ENCODE assay signal across 26 cellular contexts in genomic region chr10:97733256-97733655, GRCh38. TPM values are rescaled to one million over a fixed set of nuclear protein-coding genes. Genes with fewer than 3 reads are reported as not detected.
"Had no signal": no experiment of that assay in that cellular context is flagged by ENCODE, and none has a peak within 500 bp of the region (broad histone marks: within the 10 kb centered on the region; RNA-seq: fewer than 3 reads in every experiment).

No MANE protein-coding gene starts in this region.

- DNase-seq: naive thymus-derived CD4-positive, alpha-beta T cell; natural killer cell; occipital lobe; right cardiac atrium; sigmoid colon; small intestine; stimulated activated CD4-positive, alpha-beta T cell treated with anti-CD3 and anti-CD28 coated beads, Interleukin-15, amount 100 ng/mL, for 24 hours; stimulated activated CD4-positive, alpha-beta T cell treated with anti-CD3 and anti-CD28 coated beads, Interleukin-2, amount 100 ng/mL, for 24 hours; stimulated activated CD4-positive, alpha-beta T cell treated with anti-CD3 and anti-CD28 coated beads, Interleukin-2, amount 100 ng/mL, for 48 hours; stimulated activated CD4-positive, alpha-beta T cell treated with anti-CD3 and anti-CD28 coated beads, Interleukin-4, amount 100 ng/mL, for 24 hours; stimulated activated naive B cell treated with anti-CD40 and anti-IgM and Interleukin-4, amounts not matched to agents 10 μg/mL and 1 μg/mL and 100 μg/mL, for 72 hours; stimulated activated naive CD4-positive, alpha-beta T cell treated with Interleukin-2 at 50 U/mL for 16 hours; stomach; thyroid gland; transverse colon; upper lobe of right lung; uterus had no signal

- H3K27ac ChIP-seq: neural progenitor cell, ovary, parathyroid adenoma, prostate gland, right lobe of liver, sigmoid colon, stomach, thoracic aorta, thyroid gland, transverse colon, upper lobe of right lung, uterus had no signal

- ATAC-seq: naive thymus-derived CD4-positive, alpha-beta T cell; natural killer cell; right cardiac atrium; right lobe of liver; stimulated activated effector memory CD8-positive, alpha-beta T cell treated with anti-CD3 and anti-CD28 coated beads, Interleukin-12 subunit alpha, Interleukin-12 subunit beta, amount 100 ng/mL, for 72 hours; stimulated activated naive B cell treated with anti-CD40 and anti-IgM and Interleukin-4, amounts not matched to agents 10 μg/mL and 1 μg/mL and 100 μg/mL, for 72 hours; upper lobe of right lung had no signal

- H3K4me2 ChIP-seq: neural progenitor cell had no signal

- H3K36me3 ChIP-seq: neural progenitor cell, ovary, prostate gland, right lobe of liver, sigmoid colon, stomach, thoracic aorta, thyroid gland, transverse colon, upper lobe of right lung, uterus had no signal

- H3K9me3 ChIP-seq: ovary, prostate gland, right lobe of liver, sigmoid colon, stomach, thoracic aorta, thyroid gland, transverse colon, upper lobe of right lung, uterus had no signal

- H3K4me3 ChIP-seq: neural progenitor cell, ovary, prostate gland, right lobe of liver, sigmoid colon, stomach, thoracic aorta, thyroid gland, transverse colon, upper lobe of right lung, uterus had no signal

- H3K27me3 ChIP-seq: ovary, right lobe of liver, sigmoid colon, stomach, thyroid gland, transverse colon, upper lobe of right lung, uterus had no signal

- H3K9ac ChIP-seq: neural progenitor cell, parathyroid adenoma had no signal

- H3K4me1 ChIP-seq: parathyroid adenoma, prostate gland had no signal

- H2AFZ ChIP-seq: neural progenitor cell, parathyroid adenoma had no signal

RNA-seq across cellular contexts. Expression of gene SFRP5, which starts 38.5 kb away (rescaled TPM):
- total RNA-seq: natural killer cell, osteoblast, pulmonary artery endothelial cell had no signal
